In the genomic region with DNA sequence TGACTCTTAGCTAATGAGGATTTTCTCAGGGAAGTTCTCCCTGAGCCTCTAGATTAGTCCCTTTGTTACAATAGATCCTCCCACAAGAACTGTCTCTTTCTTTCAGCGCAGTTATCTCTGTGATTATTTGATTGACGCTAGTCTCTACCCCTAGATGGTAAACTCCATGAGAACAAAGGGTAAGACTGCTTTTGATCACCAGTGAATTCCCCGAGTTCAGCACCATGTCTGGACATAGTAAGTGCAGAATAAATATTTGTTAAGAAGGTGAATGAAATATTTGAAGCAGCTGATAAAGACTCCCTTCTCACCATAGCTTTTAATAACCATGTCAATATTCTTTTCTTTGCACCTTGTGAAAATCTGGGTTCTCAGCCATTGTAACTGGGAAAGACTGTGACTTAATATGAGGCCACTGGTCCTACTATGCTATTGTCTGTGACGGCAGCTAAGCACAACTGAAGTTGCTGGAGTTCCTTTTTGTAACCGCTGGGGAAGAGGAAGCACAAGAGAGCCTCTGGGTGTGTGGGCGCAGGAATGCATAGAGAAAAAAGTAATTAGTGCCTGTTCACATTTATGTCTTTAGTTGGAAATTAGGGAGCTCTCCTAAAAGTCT, we compare ENCODE assay signal across 1 cellular context.
TF ChIP-seq lines count a peak whose summit lies in the region.

No MANE protein-coding gene starts in this region.

TF ChIP-seq in K562, 482 proteins besides CTCF, POLR2A, EP300 and RAD21 (continued from another document and continues in another):
- TF ChIP-seq, protein P1, sequence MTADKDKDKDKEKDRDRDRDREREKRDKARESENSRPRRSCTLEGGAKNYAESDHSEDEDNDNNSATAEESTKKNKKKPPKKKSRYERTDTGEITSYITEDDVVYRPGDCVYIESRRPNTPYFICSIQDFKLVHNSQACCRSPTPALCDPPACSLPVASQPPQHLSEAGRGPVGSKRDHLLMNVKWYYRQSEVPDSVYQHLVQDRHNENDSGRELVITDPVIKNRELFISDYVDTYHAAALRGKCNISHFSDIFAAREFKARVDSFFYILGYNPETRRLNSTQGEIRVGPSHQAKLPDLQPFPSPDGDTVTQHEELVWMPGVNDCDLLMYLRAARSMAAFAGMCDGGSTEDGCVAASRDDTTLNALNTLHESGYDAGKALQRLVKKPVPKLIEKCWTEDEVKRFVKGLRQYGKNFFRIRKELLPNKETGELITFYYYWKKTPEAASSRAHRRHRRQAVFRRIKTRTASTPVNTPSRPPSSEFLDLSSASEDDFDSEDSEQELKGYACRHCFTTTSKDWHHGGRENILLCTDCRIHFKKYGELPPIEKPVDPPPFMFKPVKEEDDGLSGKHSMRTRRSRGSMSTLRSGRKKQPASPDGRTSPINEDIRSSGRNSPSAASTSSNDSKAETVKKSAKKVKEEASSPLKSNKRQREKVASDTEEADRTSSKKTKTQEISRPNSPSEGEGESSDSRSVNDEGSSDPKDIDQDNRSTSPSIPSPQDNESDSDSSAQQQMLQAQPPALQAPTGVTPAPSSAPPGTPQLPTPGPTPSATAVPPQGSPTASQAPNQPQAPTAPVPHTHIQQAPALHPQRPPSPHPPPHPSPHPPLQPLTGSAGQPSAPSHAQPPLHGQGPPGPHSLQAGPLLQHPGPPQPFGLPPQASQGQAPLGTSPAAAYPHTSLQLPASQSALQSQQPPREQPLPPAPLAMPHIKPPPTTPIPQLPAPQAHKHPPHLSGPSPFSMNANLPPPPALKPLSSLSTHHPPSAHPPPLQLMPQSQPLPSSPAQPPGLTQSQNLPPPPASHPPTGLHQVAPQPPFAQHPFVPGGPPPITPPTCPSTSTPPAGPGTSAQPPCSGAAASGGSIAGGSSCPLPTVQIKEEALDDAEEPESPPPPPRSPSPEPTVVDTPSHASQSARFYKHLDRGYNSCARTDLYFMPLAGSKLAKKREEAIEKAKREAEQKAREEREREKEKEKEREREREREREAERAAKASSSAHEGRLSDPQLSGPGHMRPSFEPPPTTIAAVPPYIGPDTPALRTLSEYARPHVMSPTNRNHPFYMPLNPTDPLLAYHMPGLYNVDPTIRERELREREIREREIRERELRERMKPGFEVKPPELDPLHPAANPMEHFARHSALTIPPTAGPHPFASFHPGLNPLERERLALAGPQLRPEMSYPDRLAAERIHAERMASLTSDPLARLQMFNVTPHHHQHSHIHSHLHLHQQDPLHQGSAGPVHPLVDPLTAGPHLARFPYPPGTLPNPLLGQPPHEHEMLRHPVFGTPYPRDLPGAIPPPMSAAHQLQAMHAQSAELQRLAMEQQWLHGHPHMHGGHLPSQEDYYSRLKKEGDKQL (CRISPR knock-in tag; IDR thresholded peaks at IDR 0.05; ENCODE audit: borderline replicate concordance) = no peak
- TF ChIP-seq, protein P2, sequence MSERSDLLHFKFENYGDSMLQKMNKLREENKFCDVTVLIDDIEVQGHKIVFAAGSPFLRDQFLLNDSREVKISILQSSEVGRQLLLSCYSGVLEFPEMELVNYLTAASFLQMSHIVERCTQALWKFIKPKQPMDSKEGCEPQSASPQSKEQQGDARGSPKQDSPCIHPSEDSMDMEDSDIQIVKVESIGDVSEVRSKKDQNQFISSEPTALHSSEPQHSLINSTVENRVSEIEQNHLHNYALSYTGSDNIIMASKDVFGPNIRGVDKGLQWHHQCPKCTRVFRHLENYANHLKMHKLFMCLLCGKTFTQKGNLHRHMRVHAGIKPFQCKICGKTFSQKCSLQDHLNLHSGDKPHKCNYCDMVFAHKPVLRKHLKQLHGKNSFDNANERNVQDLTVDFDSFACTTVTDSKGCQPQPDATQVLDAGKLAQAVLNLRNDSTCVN (CRISPR knock-in tag; IDR thresholded peaks at IDR 0.05) = no peak
- TF ChIP-seq, protein P3, sequence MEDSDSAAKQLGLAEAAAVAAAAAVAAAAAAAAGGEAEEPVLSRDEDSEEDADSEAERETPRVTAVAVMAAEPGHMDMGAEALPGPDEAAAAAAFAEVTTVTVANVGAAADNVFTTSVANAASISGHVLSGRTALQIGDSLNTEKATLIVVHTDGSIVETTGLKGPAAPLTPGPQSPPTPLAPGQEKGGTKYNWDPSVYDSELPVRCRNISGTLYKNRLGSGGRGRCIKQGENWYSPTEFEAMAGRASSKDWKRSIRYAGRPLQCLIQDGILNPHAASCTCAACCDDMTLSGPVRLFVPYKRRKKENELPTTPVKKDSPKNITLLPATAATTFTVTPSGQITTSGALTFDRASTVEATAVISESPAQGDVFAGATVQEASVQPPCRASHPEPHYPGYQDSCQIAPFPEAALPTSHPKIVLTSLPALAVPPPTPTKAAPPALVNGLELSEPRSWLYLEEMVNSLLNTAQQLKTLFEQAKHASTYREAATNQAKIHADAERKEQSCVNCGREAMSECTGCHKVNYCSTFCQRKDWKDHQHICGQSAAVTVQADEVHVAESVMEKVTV (CRISPR knock-in tag; IDR thresholded peaks at IDR 0.05) = peak; percentile 61
- TF ChIP-seq, protein P4, sequence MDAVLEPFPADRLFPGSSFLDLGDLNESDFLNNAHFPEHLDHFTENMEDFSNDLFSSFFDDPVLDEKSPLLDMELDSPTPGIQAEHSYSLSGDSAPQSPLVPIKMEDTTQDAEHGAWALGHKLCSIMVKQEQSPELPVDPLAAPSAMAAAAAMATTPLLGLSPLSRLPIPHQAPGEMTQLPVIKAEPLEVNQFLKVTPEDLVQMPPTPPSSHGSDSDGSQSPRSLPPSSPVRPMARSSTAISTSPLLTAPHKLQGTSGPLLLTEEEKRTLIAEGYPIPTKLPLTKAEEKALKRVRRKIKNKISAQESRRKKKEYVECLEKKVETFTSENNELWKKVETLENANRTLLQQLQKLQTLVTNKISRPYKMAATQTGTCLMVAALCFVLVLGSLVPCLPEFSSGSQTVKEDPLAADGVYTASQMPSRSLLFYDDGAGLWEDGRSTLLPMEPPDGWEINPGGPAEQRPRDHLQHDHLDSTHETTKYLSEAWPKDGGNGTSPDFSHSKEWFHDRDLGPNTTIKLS (IDR thresholded peaks at IDR 0.05; ENCODE audit: borderline replicate concordance, low read depth) = no peak
- peak; percentile 69 for TF ChIP-seq SMARCE1 (IDR thresholded peaks at IDR 0.05)
- no peak for TF ChIP-seq HEY1 (CRISPR knock-in tag; IDR thresholded peaks at IDR 0.05; ENCODE audit: borderline replicate concordance)
- TF ChIP-seq, protein P5, sequence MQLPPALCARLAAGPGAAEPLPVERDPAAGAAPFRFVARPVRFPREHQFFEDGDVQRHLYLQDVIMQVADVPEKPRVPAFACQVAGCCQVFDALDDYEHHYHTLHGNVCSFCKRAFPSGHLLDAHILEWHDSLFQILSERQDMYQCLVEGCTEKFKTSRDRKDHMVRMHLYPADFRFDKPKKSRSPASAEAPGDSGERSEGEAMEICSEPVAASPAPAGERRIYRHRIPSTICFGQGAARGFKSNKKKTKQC (CRISPR knock-in tag; IDR thresholded peaks at IDR 0.05) = no peak
- TF ChIP-seq SMARCC2 (IDR thresholded peaks at IDR 0.05; ENCODE audit: low read depth) = peak; percentile 17
- TF ChIP-seq TEAD2 (tag; IDR thresholded peaks at IDR 0.05) = peak; percentile 74
- TF ChIP-seq, protein P6, sequence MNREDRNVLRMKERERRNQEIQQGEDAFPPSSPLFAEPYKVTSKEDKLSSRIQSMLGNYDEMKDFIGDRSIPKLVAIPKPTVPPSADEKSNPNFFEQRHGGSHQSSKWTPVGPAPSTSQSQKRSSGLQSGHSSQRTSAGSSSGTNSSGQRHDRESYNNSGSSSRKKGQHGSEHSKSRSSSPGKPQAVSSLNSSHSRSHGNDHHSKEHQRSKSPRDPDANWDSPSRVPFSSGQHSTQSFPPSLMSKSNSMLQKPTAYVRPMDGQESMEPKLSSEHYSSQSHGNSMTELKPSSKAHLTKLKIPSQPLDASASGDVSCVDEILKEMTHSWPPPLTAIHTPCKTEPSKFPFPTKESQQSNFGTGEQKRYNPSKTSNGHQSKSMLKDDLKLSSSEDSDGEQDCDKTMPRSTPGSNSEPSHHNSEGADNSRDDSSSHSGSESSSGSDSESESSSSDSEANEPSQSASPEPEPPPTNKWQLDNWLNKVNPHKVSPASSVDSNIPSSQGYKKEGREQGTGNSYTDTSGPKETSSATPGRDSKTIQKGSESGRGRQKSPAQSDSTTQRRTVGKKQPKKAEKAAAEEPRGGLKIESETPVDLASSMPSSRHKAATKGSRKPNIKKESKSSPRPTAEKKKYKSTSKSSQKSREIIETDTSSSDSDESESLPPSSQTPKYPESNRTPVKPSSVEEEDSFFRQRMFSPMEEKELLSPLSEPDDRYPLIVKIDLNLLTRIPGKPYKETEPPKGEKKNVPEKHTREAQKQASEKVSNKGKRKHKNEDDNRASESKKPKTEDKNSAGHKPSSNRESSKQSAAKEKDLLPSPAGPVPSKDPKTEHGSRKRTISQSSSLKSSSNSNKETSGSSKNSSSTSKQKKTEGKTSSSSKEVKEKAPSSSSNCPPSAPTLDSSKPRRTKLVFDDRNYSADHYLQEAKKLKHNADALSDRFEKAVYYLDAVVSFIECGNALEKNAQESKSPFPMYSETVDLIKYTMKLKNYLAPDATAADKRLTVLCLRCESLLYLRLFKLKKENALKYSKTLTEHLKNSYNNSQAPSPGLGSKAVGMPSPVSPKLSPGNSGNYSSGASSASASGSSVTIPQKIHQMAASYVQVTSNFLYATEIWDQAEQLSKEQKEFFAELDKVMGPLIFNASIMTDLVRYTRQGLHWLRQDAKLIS (CRISPR knock-in tag; IDR thresholded peaks at IDR 0.05) = no peak
- TF ChIP-seq BDP1 (IDR thresholded peaks at IDR 0.05; ENCODE audit: insufficient read depth, insufficient read length) = no peak
- TF ChIP-seq KLF1 (tag; IDR thresholded peaks at IDR 0.05) = no peak
- no peak for TF ChIP-seq ZBTB1 (CRISPR knock-in tag; IDR thresholded peaks at IDR 0.05; ENCODE audit: borderline replicate concordance, low read depth)
- TF ChIP-seq ZEB2 (IDR thresholded peaks at IDR 0.05) = no peak
- TF ChIP-seq ZNF830 (CRISPR knock-in tag; IDR thresholded peaks at IDR 0.05) = no peak
- no peak for TF ChIP-seq ZNF436 (CRISPR knock-in tag; IDR thresholded peaks at IDR 0.05)
- no peak; the same call in 1 of the 2 replicates for TF ChIP-seq ZKSCAN8 (CRISPR knock-in tag; IDR thresholded peaks at IDR 0.05)
- TF ChIP-seq, protein P7, sequence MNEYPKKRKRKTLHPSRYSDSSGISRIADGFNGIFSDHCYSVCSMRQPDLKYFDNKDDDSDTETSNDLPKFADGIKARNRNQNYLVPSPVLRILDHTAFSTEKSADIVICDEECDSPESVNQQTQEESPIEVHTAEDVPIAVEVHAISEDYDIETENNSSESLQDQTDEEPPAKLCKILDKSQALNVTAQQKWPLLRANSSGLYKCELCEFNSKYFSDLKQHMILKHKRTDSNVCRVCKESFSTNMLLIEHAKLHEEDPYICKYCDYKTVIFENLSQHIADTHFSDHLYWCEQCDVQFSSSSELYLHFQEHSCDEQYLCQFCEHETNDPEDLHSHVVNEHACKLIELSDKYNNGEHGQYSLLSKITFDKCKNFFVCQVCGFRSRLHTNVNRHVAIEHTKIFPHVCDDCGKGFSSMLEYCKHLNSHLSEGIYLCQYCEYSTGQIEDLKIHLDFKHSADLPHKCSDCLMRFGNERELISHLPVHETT (CRISPR knock-in tag; conservative IDR thresholded peaks at IDR 0.05 in 1 of 2, IDR thresholded peaks at IDR 0.05 in 1 of 2) = peak in 1 of 2 experiments; percentile 84; a peak in 2 of 4 replicates
- no peak for TF ChIP-seq NFIX (CRISPR knock-in tag; IDR thresholded peaks at IDR 0.05; ENCODE audit: low read depth)
- no peak for TF ChIP-seq SIX5 (IDR thresholded peaks at IDR 0.05; ENCODE audit: borderline replicate concordance in 1 of 2, insufficient read depth in 1 of 2, low read depth in 1 of 2, low read length in 2 of 2)
- TF ChIP-seq ZNF3 (CRISPR knock-in tag; IDR thresholded peaks at IDR 0.05) = no peak
- no peak for TF ChIP-seq CBFB (CRISPR knock-in tag; IDR thresholded peaks at IDR 0.05)
- no peak for TF ChIP-seq XRCC3 (IDR thresholded peaks at IDR 0.05)
- TF ChIP-seq ZNF785 (CRISPR knock-in tag; IDR thresholded peaks at IDR 0.05) = no peak
- TF ChIP-seq ZNF134 (CRISPR knock-in tag; conservative IDR thresholded peaks at IDR 0.05) = peak; percentile 58; the same call in 1 of the 2 replicates
- peak; percentile 71; the same call in 1 of the 2 replicates for TF ChIP-seq SMARCA4 (IDR thresholded peaks at IDR 0.05)
- TF ChIP-seq POLR2AphosphoS2 (IDR thresholded peaks at IDR 0.05; ENCODE audit: low read length) = no peak
- TF ChIP-seq TSC22D4 (tag; IDR thresholded peaks at IDR 0.05) = no peak
- TF ChIP-seq TAF15 (IDR thresholded peaks at IDR 0.05; ENCODE audit: low read depth, low read length) = no peak
- no peak for TF ChIP-seq RBM22 (IDR thresholded peaks at IDR 0.05; ENCODE audit: low read depth, low read length, poor library complexity, severe bottlenecking)
- no peak for TF ChIP-seq RFX5 (IDR thresholded peaks at IDR 0.05; ENCODE audit: low read depth, low read length)
- no peak for TF ChIP-seq NCOA6 (IDR thresholded peaks at IDR 0.05)
- no peak for TF ChIP-seq ZNF780A (CRISPR knock-in tag; IDR thresholded peaks at IDR 0.05)
- no peak; the same call in 1 of the 2 replicates for TF ChIP-seq PYGO2 (tag; IDR thresholded peaks at IDR 0.05)
- no peak for TF ChIP-seq SETDB1 (IDR thresholded peaks at IDR 0.05; ENCODE audit: low read length)
- TF ChIP-seq, protein P8, sequence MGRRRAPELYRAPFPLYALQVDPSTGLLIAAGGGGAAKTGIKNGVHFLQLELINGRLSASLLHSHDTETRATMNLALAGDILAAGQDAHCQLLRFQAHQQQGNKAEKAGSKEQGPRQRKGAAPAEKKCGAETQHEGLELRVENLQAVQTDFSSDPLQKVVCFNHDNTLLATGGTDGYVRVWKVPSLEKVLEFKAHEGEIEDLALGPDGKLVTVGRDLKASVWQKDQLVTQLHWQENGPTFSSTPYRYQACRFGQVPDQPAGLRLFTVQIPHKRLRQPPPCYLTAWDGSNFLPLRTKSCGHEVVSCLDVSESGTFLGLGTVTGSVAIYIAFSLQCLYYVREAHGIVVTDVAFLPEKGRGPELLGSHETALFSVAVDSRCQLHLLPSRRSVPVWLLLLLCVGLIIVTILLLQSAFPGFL (CRISPR knock-in tag; IDR thresholded peaks at IDR 0.05) = no peak
- no peak; the same call in 1 of the 2 replicates for TF ChIP-seq HIVEP1 (CRISPR knock-in tag; IDR thresholded peaks at IDR 0.05)
- peak in 1 of 2 experiments; percentile 17; a peak in 1 of 3 replicates for TF ChIP-seq CBX3 (IDR thresholded peaks at IDR 0.05; ENCODE audit: borderline replicate concordance in 1 of 2, low read length in 2 of 2)
- TF ChIP-seq, protein P9, sequence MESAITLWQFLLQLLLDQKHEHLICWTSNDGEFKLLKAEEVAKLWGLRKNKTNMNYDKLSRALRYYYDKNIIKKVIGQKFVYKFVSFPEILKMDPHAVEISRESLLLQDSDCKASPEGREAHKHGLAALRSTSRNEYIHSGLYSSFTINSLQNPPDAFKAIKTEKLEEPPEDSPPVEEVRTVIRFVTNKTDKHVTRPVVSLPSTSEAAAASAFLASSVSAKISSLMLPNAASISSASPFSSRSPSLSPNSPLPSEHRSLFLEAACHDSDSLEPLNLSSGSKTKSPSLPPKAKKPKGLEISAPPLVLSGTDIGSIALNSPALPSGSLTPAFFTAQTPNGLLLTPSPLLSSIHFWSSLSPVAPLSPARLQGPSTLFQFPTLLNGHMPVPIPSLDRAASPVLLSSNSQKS (CRISPR knock-in tag; IDR thresholded peaks at IDR 0.05) = no peak
- TF ChIP-seq ZNF586 (CRISPR knock-in tag; conservative IDR thresholded peaks at IDR 0.05) = no peak
